9 cellular contexts compared by ENCODE assay signal in the genomic region with DNA sequence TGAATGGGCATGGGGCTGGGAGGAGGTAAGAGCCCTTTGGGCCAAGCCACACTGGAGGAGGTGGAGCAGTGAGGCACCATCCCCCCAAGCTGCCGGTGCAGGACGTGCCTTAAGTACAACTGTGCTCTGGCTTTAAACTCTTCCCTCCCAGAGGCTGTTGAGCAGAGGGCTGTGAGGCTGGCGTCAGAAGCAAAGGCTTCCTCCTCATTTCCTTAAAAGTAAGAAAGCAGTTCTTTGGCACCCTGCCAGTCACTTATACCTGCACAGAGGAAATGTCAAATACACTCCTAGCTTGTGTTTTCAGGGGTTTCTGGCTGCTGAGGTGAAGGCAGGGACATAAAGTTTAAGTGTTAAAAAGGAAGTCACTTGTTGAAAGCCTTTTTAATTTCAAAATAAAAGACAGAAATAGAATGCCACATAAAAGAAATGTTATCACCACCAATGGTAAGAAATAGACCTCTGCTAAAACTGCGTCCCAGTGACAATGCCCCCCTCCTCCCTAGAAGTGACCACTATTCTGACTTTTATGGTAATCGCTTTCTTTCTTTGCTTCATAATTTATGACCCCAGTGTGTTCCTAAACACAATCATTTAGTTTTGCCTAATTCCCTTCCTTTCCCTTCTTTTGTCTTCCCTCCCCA. TPM values are rescaled to one million over a fixed set of nuclear protein-coding genes. Genes with fewer than 3 reads are reported as not detected.
DNase-seq lines count a peak whose midpoint lies in the region; ATAC-seq and TF ChIP-seq lines count a peak whose summit lies in the region.
"Had no signal": no experiment of that assay in that cellular context is flagged by ENCODE, and none has a peak within 500 bp of the region (broad histone marks: within the 10 kb centered on the region; RNA-seq: fewer than 3 reads in every experiment).

No MANE protein-coding gene starts in this region.

- 32 to 53% methylated on average over 2 to 3 of the region's 5 CpGs for WGBS in esophagus squamous epithelium, 2 donors

- TF ChIP-seq POLR2A in esophagus squamous epithelium (IDR thresholded peaks at IDR 0.05): no peak

- intact Hi-C loops in esophagus squamous epithelium (cut with DNase I): no loop called here

- H3K27me3 ChIP-seq in esophagus squamous epithelium: no peaks in the 10 kb centered on the region

- no peaks in the 10 kb centered on the region for H3K9me3 ChIP-seq in esophagus squamous epithelium

- peaks cover 0 to 22% (median 0%) of the 10 kb centered on the region in 3 donors for H3K36me3 ChIP-seq in esophagus squamous epithelium

- DNase-seq in DMS 273 (lab: John Stamatoyannopoulos, UW; ENCODE audit: unreplicated experiment) (peak; percentile 93), DMS 273 treated with DMSO at 0.1 percent for 48 hours (lab: John Stamatoyannopoulos, UW) (no peak), esophagus squamous epithelium (lab: John Stamatoyannopoulos, UW) (no peak), NCI-H446 treated with DMSO at 0.1 percent for 48 hours (lab: John Stamatoyannopoulos, UW) (no peak)
- peak; percentile 12 for DNase-seq in activated CD4-positive, alpha-beta T cell treated with anti-CD3 and anti-CD28 coated beads for 1 hour
- DNase-seq in stimulated activated CD4-positive, alpha-beta T cell treated with anti-CD3 and anti-CD28 coated beads, Interleukin-2, amount 100 ng/mL, for 4 hours (ENCODE audit: low read depth): peak; percentile 28

- H3K4me3 ChIP-seq in esophagus squamous epithelium: no peak overlapping the region

- no peak for TF ChIP-seq CTCF in esophagus squamous epithelium (IDR thresholded peaks at IDR 0.05)

- H3K4me1 ChIP-seq in esophagus squamous epithelium: peaks cover 5 to 33% (median 16%) of the 10 kb centered on the region in 3 donors

- H3K27ac ChIP-seq in esophagus squamous epithelium: peak overlapping the region; percentile 35 to 82 (median 78)
- H3K27ac ChIP-seq: 22Rv1 had no signal

- no peak for ATAC-seq in HG02885 (IDR thresholded peaks at IDR 0.05; ENCODE audit: poor library complexity, unreplicated experiment)
- no peak for ATAC-seq in GM18498 (IDR thresholded peaks at IDR 0.05; ENCODE audit: unreplicated experiment)

RNA-seq across cellular contexts. Expression of a gene that starts 33.0 kb away (rescaled TPM):
- 10 to 100 TPM in 3 of 4 donors, 1 to 10 TPM in 1; 9.4 to 17.4 (median 15.9) TPM for total RNA-seq in esophagus squamous epithelium

Comparison
In these comparisons a context has a peak if more than half of its experiments do, and no peak if none do; other contexts are left out.
1. DNase-seq: peak in DMS 273 (single experiment), activated CD4-positive, alpha-beta T cell treated with anti-CD3 and anti-CD28 coated beads for 1 hour (single experiment) and stimulated activated CD4-positive, alpha-beta T cell treated with anti-CD3 and anti-CD28 coated beads, Interleukin-2, amount 100 ng/mL, for 4 hours (single experiment); none in DMS 273 treated with DMSO at 0.1 percent for 48 hours (single experiment), esophagus squamous epithelium (single experiment) and NCI-H446 treated with DMSO at 0.1 percent for 48 hours (single experiment).